In the genomic region with DNA sequence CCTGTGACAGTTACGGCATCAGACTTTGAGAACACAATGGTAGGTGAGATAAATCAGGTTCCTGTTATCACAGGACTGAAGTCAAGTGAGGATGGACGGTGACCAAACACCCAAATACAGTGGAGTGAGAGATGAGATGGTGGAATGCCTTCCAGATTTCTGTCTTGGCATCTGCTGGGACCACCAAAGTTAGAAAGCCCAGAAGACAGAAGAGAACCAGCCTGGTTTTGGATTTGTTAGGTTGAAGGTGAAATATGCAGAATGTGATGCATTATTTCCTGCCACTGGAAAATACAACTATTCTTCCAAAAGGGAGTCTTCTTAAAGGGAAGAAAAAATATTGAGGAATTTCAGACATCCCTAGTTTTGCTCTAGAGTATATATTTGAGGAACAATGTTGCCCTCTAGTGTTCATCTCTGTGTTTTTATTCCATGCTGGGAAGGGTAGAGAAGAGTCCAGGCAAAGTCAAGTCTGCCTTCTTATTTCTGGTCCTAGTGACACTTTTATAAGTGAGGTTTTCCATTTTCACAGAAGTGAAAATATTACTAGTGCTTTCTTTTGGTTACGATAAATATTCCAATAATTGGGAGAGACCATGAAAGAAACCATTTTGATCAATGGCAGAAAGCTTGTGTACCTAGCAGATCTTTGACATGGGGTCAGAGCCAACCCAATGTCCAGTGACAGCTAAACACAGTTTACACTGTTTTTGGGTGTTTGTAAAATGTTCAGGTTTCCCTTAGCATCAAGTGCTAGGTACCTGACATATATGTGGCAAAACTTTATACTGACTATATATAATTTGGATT, we compare ENCODE assay signal across 8 cellular contexts.
DNase-seq lines count a peak whose midpoint lies in the region; ATAC-seq and TF ChIP-seq lines count a peak whose summit lies in the region.

No MANE protein-coding gene starts in this region.

- ATAC-seq in HG02588 (IDR thresholded peaks at IDR 0.05; ENCODE audit: unreplicated experiment), result peak; percentile 50

- no peak overlapping the region for H3K27ac ChIP-seq in VCaP

- TF ChIP-seq CTCF in VCaP (conservative IDR thresholded peaks at IDR 0.05), result peak; percentile 78

- DNase-seq in EH (ENCODE audit: low read depth) (peak; percentile 77), NCI-H2081 (lab: John Stamatoyannopoulos, UW) (peak; percentile 79 to 81), glomerular visceral epithelial cell (ENCODE audit: extremely low spot score) (peak; percentile 71), renal cortical epithelial cell (ENCODE audit: low read depth) (peak; percentile 83)
- DNase-seq in activated CD4-positive, CD25-positive, alpha-beta regulatory T cell (lab: John Stamatoyannopoulos, UW), result no peak
- no peak for DNase-seq in effector CD4-positive, alpha-beta T cell

Comparison
In these comparisons a context has a peak if more than half of its experiments do, and no peak if none do; other contexts are left out.
1. DNase-seq: peak in EH (single experiment), NCI-H2081 (2 of 2), glomerular visceral epithelial cell (single experiment) and renal cortical epithelial cell (single experiment); none in activated CD4-positive, CD25-positive, alpha-beta regulatory T cell (0 of 4) and effector CD4-positive, alpha-beta T cell (single experiment).